25 cellular contexts compared by ENCODE assay signal in genomic region chr1:154883919-154884867, GRCh38. TPM values are rescaled to one million over a fixed set of nuclear protein-coding genes. Genes with fewer than 3 reads are reported as not detected.
A peak's percentile ranks its signal among the peaks of the same experiment; 100 is the strongest.
DNase-seq lines count a peak whose midpoint lies in the region; ATAC-seq, FAIRE-seq and TF ChIP-seq lines count a peak whose summit lies in the region.
"Had no signal": no experiment of that assay in that cellular context is flagged by ENCODE, and none has a peak within 500 bp of the region (broad histone marks: within the 10 kb centered on the region; RNA-seq: fewer than 3 reads in every experiment).

No MANE protein-coding gene starts in this region.

- no peak for TF ChIP-seq CTCF in natural killer cell (IDR thresholded peaks at IDR 0.05)
- TF ChIP-seq CTCF in endothelial cell of umbilical vein (IDR thresholded peaks at IDR 0.05; ENCODE audit: extremely low read depth in 1 of 2, insufficient read depth in 1 of 2, low read depth in 1 of 2, low read length in 2 of 2): no peak
- no peak for TF ChIP-seq CTCF in nephron (IDR thresholded peaks at IDR 0.05; ENCODE audit: unreplicated experiment in 3 of 3)
- TF ChIP-seq CTCF in prostate gland (IDR thresholded peaks at IDR 0.05): no peak
- TF ChIP-seq CTCF in OCI-LY7 (conservative IDR thresholded peaks at IDR 0.05; ENCODE audit: low read length): no peak

- peaks cover 12 to 20% of the 10 kb centered on the region in 2 donors for H3K4me1 Mint-ChIP-seq in natural killer cell treated with Interleukin-12 subunit alpha and Interleukin-12 subunit beta and Interleukin-15 and Interleukin-18, amount 100 ng/mL, for 72 hours (ENCODE audit: low read depth in 2 of 2)
- H3K4me1 Mint-ChIP-seq in natural killer cell (no peaks in the 10 kb centered on the region), nephron (peaks cover 11% of the 10 kb centered on the region)

- H3K9me3 Mint-ChIP-seq in natural killer cell treated with Interleukin-12 subunit alpha and Interleukin-12 subunit beta and Interleukin-15 and Interleukin-18, amount 100 ng/mL, for 72 hours: no peaks in the 10 kb centered on the region
- H3K9me3 Mint-ChIP-seq in natural killer cell (no peaks in the 10 kb centered on the region), nephron (no peaks in the 10 kb centered on the region)
- H3K9me3 Mint-ChIP-seq: activated CD8-positive, alpha-beta T cell treated with anti-CD3 and anti-CD28 coated beads for 36 hours had no signal

- no peaks in the 10 kb centered on the region for H4K20me1 ChIP-seq in endothelial cell of umbilical vein (replicated peaks; ENCODE audit: control insufficient read depth, extremely low read depth, insufficient read depth, low read length)
- H4K20me1 ChIP-seq in OCI-LY7 (ENCODE audit: insufficient read depth, low read length): no peaks in the 10 kb centered on the region

- H3K9ac ChIP-seq in endothelial cell of umbilical vein (replicated peaks; ENCODE audit: extremely low read depth, insufficient read depth, low read length): peak overlapping the region; percentile 17

- peaks cover 9 to 18% of the 10 kb centered on the region in 2 donors for H3K27me3 Mint-ChIP-seq in natural killer cell treated with Interleukin-12 subunit alpha and Interleukin-12 subunit beta and Interleukin-15 and Interleukin-18, amount 100 ng/mL, for 72 hours
- peaks cover 0 to 15% of the 10 kb centered on the region in 2 donors for H3K27me3 Mint-ChIP-seq in natural killer cell (ENCODE audit: low read depth in 2 of 2)
- peaks cover 17% of the 10 kb centered on the region for H3K27me3 Mint-ChIP-seq in nephron (ENCODE audit: low read depth)
- H3K27me3 Mint-ChIP-seq: activated CD8-positive, alpha-beta T cell treated with anti-CD3 and anti-CD28 coated beads for 36 hours had no signal

- H3K4me3 Mint-ChIP-seq in natural killer cell treated with Interleukin-12 subunit alpha and Interleukin-12 subunit beta and Interleukin-15 and Interleukin-18, amount 100 ng/mL, for 72 hours: peak overlapping the region; percentile 0
- no peak overlapping the region for H3K4me3 Mint-ChIP-seq in natural killer cell
- no peak overlapping the region for H3K4me3 Mint-ChIP-seq in nephron
- H3K4me3 Mint-ChIP-seq: activated CD8-positive, alpha-beta T cell treated with anti-CD3 and anti-CD28 coated beads for 36 hours had no signal

- no peaks in the 10 kb centered on the region for H3K9me2 ChIP-seq in OCI-LY7 (ENCODE audit: insufficient read depth, low read length)

- peak overlapping the region; percentile 42 for H3K4me2 ChIP-seq in endothelial cell of umbilical vein (ENCODE audit: insufficient read depth, low read length)
- no peak overlapping the region for H3K4me2 ChIP-seq in OCI-LY7 (ENCODE audit: low read length)

- POLR2A ChIA-PET in endothelial cell of umbilical vein (lab: Charles Lee) (interaction anchor here (0.6 kb wide), 1 partner anchor 160 kb away, joined by 8 read pairs; no protein-coding TSS in a partner anchor), OCI-LY7 (lab: Charles Lee) (interaction anchor here (1.4 kb wide), 1 partner anchor 57 kb away, joined by 3 read pairs; no protein-coding TSS in a partner anchor)

- H3K27ac Mint-ChIP-seq in natural killer cell treated with Interleukin-12 subunit alpha and Interleukin-12 subunit beta and Interleukin-15 and Interleukin-18, amount 100 ng/mL, for 72 hours: no peak overlapping the region
- H3K27ac Mint-ChIP-seq in natural killer cell (no peak overlapping the region), nephron (peak overlapping the region in 2 of 3 experiments; percentile 3 to 10)
- H3K27ac Mint-ChIP-seq: activated CD8-positive, alpha-beta T cell treated with anti-CD3 and anti-CD28 coated beads for 36 hours had no signal

- DNase-seq in natural killer cell treated with Interleukin-12 subunit alpha and Interleukin-12 subunit beta and Interleukin-15 and Interleukin-18, amount 100 ng/mL, for 72 hours (ENCODE audit: low spot score): no peak
- DNase-seq in natural killer cell: no peak
- peak; percentile 68 for DNase-seq in endothelial cell of umbilical vein (ENCODE audit: low read depth, low spot score)
- DNase-seq in prostate gland (ENCODE audit: low spot score): no peak
- DNase-seq in SW 1271 (lab: John Stamatoyannopoulos, UW): no peak
- no peak for DNase-seq in OCI-LY7 (ENCODE audit: low spot score)
- DNase-seq: activated CD8-positive, alpha-beta T cell treated with anti-CD3 and anti-CD28 coated beads for 36 hours; activated naive CD4-positive, alpha-beta T cell treated with Interleukin-2 at 50 U/mL for 16 hours; activated T-cell treated with anti-CD3 and anti-CD28 coated beads, Interleukin-2, amount 50 U/mL, for 1 hour; amygdala; COR-L47; cortex of kidney; DMS79; glutamatergic neuron; KG1; NCI-H1694; nucleus accumbens; transverse colon had no signal

- no peaks in the 10 kb centered on the region for H3K36me3 ChIP-seq in endothelial cell of umbilical vein (ENCODE audit: control insufficient read depth in 2 of 2, extremely low read depth in 1 of 2, insufficient read depth in 2 of 2, low read length in 2 of 2)
- no peaks in the 10 kb centered on the region for H3K36me3 ChIP-seq in prostate gland
- H3K36me3 ChIP-seq in OCI-LY7 (ENCODE audit: insufficient read depth, low read length): no peaks in the 10 kb centered on the region
- H3K36me3 ChIP-seq: transverse colon had no signal

- 79% methylated on average over 15 of the region's 15 CpGs for WGBS in prostate gland

- peak overlapping the region; percentile 24 for H3K27ac ChIP-seq in endothelial cell of umbilical vein (ENCODE audit: insufficient read depth, low read depth, low read length)
- H3K27ac ChIP-seq in prostate gland: no peak overlapping the region
- no peak overlapping the region for H3K27ac ChIP-seq in OCI-LY7 (ENCODE audit: low read depth, low read length, poor library complexity, severe bottlenecking)
- H3K27ac ChIP-seq: transverse colon had no signal

- ATAC-seq in natural killer cell treated with Interleukin-12 subunit alpha and Interleukin-12 subunit beta and Interleukin-15 and Interleukin-18, amount 100 ng/mL, for 72 hours: no peak
- ATAC-seq in natural killer cell (no peak), GM21717 (IDR thresholded peaks at IDR 0.05; ENCODE audit: unreplicated experiment) (no peak)
- ATAC-seq: activated CD4-positive, CD25-positive, alpha-beta regulatory T cell treated with anti-CD3 and anti-CD28 coated beads, Interleukin-2, amount 50 U/mL, for 24 hours; activated CD8-positive, alpha-beta T cell treated with anti-CD3 and anti-CD28 coated beads for 36 hours; Panc1 had no signal

- FAIRE-seq in endothelial cell of umbilical vein (lab: Jason Lieb, UNC): peak; percentile 77
- FAIRE-seq: GM12891, GM19239 had no signal

- dilution Hi-C loops in endothelial cell of umbilical vein (cut with MboI; ENCODE audit: extremely low pct_ligation_motif_present, low sequenced_read_pairs): no loop called here

- TF ChIP-seq POLR2A in endothelial cell of umbilical vein (IDR thresholded peaks at IDR 0.05; ENCODE audit: low read depth, low read length) (no peak), prostate gland (IDR thresholded peaks at IDR 0.05) (no peak)

- no peaks in the 10 kb centered on the region for H3K79me2 ChIP-seq in endothelial cell of umbilical vein (ENCODE audit: control insufficient read depth, insufficient read depth, low read length)
- no peaks in the 10 kb centered on the region for H3K79me2 ChIP-seq in OCI-LY7 (ENCODE audit: insufficient read depth, low read depth, low read length)

- peaks cover 18% of the 10 kb centered on the region for H3K4me1 ChIP-seq in endothelial cell of umbilical vein (ENCODE audit: control insufficient read depth, extremely low read depth, insufficient read depth, low read length)
- no peaks in the 10 kb centered on the region for H3K4me1 ChIP-seq in prostate gland (replicated peaks)
- H3K4me1 ChIP-seq in OCI-LY7 (ENCODE audit: insufficient read depth, low read length, poor library complexity, severe bottlenecking): peaks cover 11% of the 10 kb centered on the region
- H3K4me1 ChIP-seq: transverse colon had no signal

- no peaks in the 10 kb centered on the region for H3K9me1 ChIP-seq in endothelial cell of umbilical vein (replicated peaks; ENCODE audit: control insufficient read depth, extremely low read depth, insufficient read depth, low read length)

- H3K9me3 ChIP-seq in endothelial cell of umbilical vein (replicated peaks; ENCODE audit: control insufficient read depth, insufficient read depth, low read length) (no peaks in the 10 kb centered on the region), prostate gland (no peaks in the 10 kb centered on the region), OCI-LY7 (ENCODE audit: low read length) (no peaks in the 10 kb centered on the region)
- H3K9me3 ChIP-seq: transverse colon had no signal

- CTCF ChIA-PET in endothelial cell of umbilical vein (lab: Charles Lee) (interaction anchor here (0.8 to 1.4 kb wide), 4 partner anchors 9 to 52 kb away, joined by 3 to 7 read pairs (median 4); partner anchors contain the start of gene PMVK), OCI-LY7 (lab: Charles Lee; ENCODE audit: unreplicated experiment) (no interaction called here)

- no peak overlapping the region for H2AFZ ChIP-seq in endothelial cell of umbilical vein (ENCODE audit: low read depth, low read length)
- H2AFZ ChIP-seq in OCI-LY7 (ENCODE audit: low read length): no peak overlapping the region

- intact Hi-C loops in natural killer cell (cut with micrococcal nuclease): no loop called here
- intact Hi-C loops in endothelial cell of umbilical vein (cut with micrococcal nuclease): no loop called here
- intact Hi-C loops in prostate gland (cut with DNase I): no loop called here
- intact Hi-C loops in OCI-LY7 (cut with micrococcal nuclease; ENCODE audit: unreplicated experiment): no loop called here

- no peak overlapping the region for H3K4me3 ChIP-seq in endothelial cell of umbilical vein (replicated peaks in 1 of 3; ENCODE audit: insufficient read depth in 1 of 3, low read depth in 1 of 3, low read length in 3 of 3)
- no peak overlapping the region for H3K4me3 ChIP-seq in prostate gland
- H3K4me3 ChIP-seq in OCI-LY7 (ENCODE audit: low read depth, low read length, poor library complexity, severe bottlenecking): no peak overlapping the region
- H3K4me3 ChIP-seq: transverse colon had no signal

- BruUV-seq in endothelial cell of umbilical vein (replicated peaks; lab: Mats Ljungman, UMichigan): TSS peak; percentile 43
- no TSS peak for BruUV-seq in OCI-LY7 (replicated peaks; lab: Mats Ljungman, UMichigan)

- H3K27me3 ChIP-seq in endothelial cell of umbilical vein (ENCODE audit: control insufficient read depth in 2 of 2, insufficient read depth in 2 of 2, low read length in 2 of 2) (peaks cover 0 to 6% of the 10 kb centered on the region in 2 experiments), prostate gland (replicated peaks; ENCODE audit: insufficient read depth) (no peaks in the 10 kb centered on the region)
- H3K27me3 ChIP-seq: transverse colon had no signal

- no peaks in the 10 kb centered on the region for H3K36me3 Mint-ChIP-seq in natural killer cell treated with Interleukin-12 subunit alpha and Interleukin-12 subunit beta and Interleukin-15 and Interleukin-18, amount 100 ng/mL, for 72 hours
- H3K36me3 Mint-ChIP-seq in natural killer cell (no peaks in the 10 kb centered on the region), nephron (ENCODE audit: low read depth) (no peaks in the 10 kb centered on the region)

RNA-seq across cellular contexts. Expression of gene KCNN3, which starts 14.1 kb away (rescaled TPM):
- total RNA-seq in natural killer cell treated with Interleukin-12 subunit alpha and Interleukin-12 subunit beta and Interleukin-15 and Interleukin-18, amount 100 ng/mL, for 72 hours: under 1 TPM in 1 of 2 donors, not detected in 1; 0.08 TPM
- total RNA-seq in natural killer cell (under 1 TPM in 2 of 3 donors, not detected in 1; 0.05 to 0.95 TPM), endothelial cell of umbilical vein (0.85 and 1.1 TPM in 2 replicates), prostate gland (1 to 10 TPM; 1.2 to 3.0 TPM), OCI-LY7 (2022) (44.5 and 50.8 TPM in 2 replicates)
- polyA plus RNA-seq in endothelial cell of umbilical vein: 0.41 and 0.91 TPM in 2 replicates
- 0.36 and 0.42 TPM in 2 replicates for polyA plus RNA-seq in endothelial cell of umbilical vein (2011; cell fraction: cytosol; rRNA removed)
- 0.91 and 1.1 TPM in 2 replicates for polyA plus RNA-seq in endothelial cell of umbilical vein (2011; cell fraction: nucleus; rRNA removed)
- 1.2 and 3.5 TPM in 2 replicates for polyA plus RNA-seq in endothelial cell of umbilical vein (2012)
- polyA minus RNA-seq in endothelial cell of umbilical vein: 1.1 and 2.2 TPM in 2 replicates
- not detected for polyA minus RNA-seq in endothelial cell of umbilical vein (2011; cell fraction: cytosol; rRNA and poly(A)+ RNA removed)
- polyA minus RNA-seq in endothelial cell of umbilical vein (2011; cell fraction: nucleus; rRNA and poly(A)+ RNA removed): 0.63 and 0.82 TPM in 2 replicates
- 11.4 and 14.8 TPM in 2 replicates for total RNA-seq in OCI-LY7 (2014; rRNA removed; shearing (Covaris generic))
- polyA plus RNA-seq: BJ had no signal

RNA-seq across cellular contexts. Expression of gene PMVK, which starts 52.3 kb away (rescaled TPM):
- total RNA-seq in natural killer cell treated with Interleukin-12 subunit alpha and Interleukin-12 subunit beta and Interleukin-15 and Interleukin-18, amount 100 ng/mL, for 72 hours: 10 to 100 TPM; 28.8 to 53.9 TPM
- total RNA-seq in natural killer cell (10 to 100 TPM in 2 of 3 donors, 1 to 10 TPM in 1; 9.0 to 12.1 (median 11.0) TPM), endothelial cell of umbilical vein (22.6 and 23.0 TPM in 2 replicates), prostate gland (10 to 100 TPM; 23.2 to 26.2 TPM), OCI-LY7 (2022) (45.9 and 54.0 TPM in 2 replicates)
- polyA plus RNA-seq in endothelial cell of umbilical vein: 24.0 and 32.7 TPM in 2 replicates
- polyA plus RNA-seq in endothelial cell of umbilical vein (2011; cell fraction: cytosol; rRNA removed): 32.2 and 37.9 TPM in 2 replicates
- polyA plus RNA-seq in endothelial cell of umbilical vein (2011; cell fraction: nucleus; rRNA removed): 12.4 and 14.4 TPM in 2 replicates
- 27.9 and 30.5 TPM in 2 replicates for polyA plus RNA-seq in endothelial cell of umbilical vein (2012)
- 13.1 and 15.8 TPM in 2 replicates for polyA minus RNA-seq in endothelial cell of umbilical vein
- 18.8 TPM for polyA minus RNA-seq in endothelial cell of umbilical vein (2011; cell fraction: cytosol; rRNA and poly(A)+ RNA removed)
- polyA minus RNA-seq in endothelial cell of umbilical vein (2011; cell fraction: nucleus; rRNA and poly(A)+ RNA removed): 2.9 and 3.3 TPM in 2 replicates
- 16.3 and 19.1 TPM in 2 replicates for total RNA-seq in OCI-LY7 (2014; rRNA removed; shearing (Covaris generic))

Comparison
In these comparisons a context has a peak if more than half of its experiments do, and no peak if none do; other contexts are left out.
1. H3K27ac Mint-ChIP-seq: peak in nephron (2 of 3); none in natural killer cell treated with Interleukin-12 subunit alpha and Interleukin-12 subunit beta and Interleukin-15 and Interleukin-18, amount 100 ng/mL, for 72 hours (0 of 2) and natural killer cell (0 of 2).